17 cellular contexts compared by ENCODE assay signal in the genomic region with DNA sequence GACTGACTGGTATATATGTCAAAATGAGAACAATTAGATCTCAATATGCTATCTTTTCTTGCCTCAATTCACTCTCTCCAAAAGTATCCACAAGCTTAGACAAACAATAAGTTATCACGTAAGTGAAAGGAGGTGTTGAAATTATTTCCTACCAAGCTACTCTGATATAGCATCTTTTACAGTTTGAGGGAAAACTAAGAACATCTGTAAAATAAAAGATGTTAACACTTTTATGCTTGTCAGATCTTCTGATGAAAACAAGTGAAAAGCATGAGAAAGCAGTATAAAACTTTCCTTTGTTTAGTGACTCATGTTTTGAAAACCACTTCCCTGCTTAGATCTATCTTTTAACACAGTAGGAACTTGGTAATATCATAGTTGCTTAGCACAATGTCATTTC. TPM values are rescaled to one million over a fixed set of nuclear protein-coding genes. Genes with fewer than 3 reads are reported as not detected.
DNase-seq lines count a peak whose midpoint lies in the region; ATAC-seq and TF ChIP-seq lines count a peak whose summit lies in the region.
"Had no signal": no experiment of that assay in that cellular context is flagged by ENCODE, and none has a peak within 500 bp of the region (broad histone marks: within the 10 kb centered on the region; RNA-seq: fewer than 3 reads in every experiment).

No MANE protein-coding gene starts in this region.

- no peak overlapping the region for H3K27ac Mint-ChIP-seq in activated naive CD4-positive, alpha-beta T cell treated with anti-CD3 and anti-CD28 coated beads, Interleukin-2, amount 50 U/mL, for 72 hours
- H3K27ac Mint-ChIP-seq: activated naive CD8-positive, alpha-beta T cell; B cell had no signal

- WGBS in transverse colon (ENCODE audit: low coverage in 1 of 2), 2 donors, result 62 to 90% methylated on average over 1 of the region's 1 CpG

- peak overlapping the region; percentile 54 to 89 (median 78) for H3K27ac ChIP-seq in transverse colon

- H3K36me3 Mint-ChIP-seq in activated naive CD4-positive, alpha-beta T cell treated with anti-CD3 and anti-CD28 coated beads, Interleukin-2, amount 50 U/mL, for 72 hours, result peaks cover 0 to 5% of the 10 kb centered on the region in 2 donors

- DNase-seq in activated naive CD4-positive, alpha-beta T cell treated with anti-CD3 and anti-CD28 coated beads, Interleukin-2, amount 50 U/mL, for 72 hours (ENCODE audit: low spot score in 2 of 2), result no peak
- DNase-seq in activated naive CD4-positive, alpha-beta T cell treated with Interleukin-2 at 50 U/mL for 16 hours, result no peak
- DNase-seq in RPMI7951 (ENCODE audit: low read depth), result peak; percentile 23
- peak; percentile 47 for DNase-seq in fibroblast of mammary gland (ENCODE audit: low read depth)
- no peak for DNase-seq in transverse colon
- no peak for DNase-seq in NCI-H128 (lab: John Stamatoyannopoulos, UW; ENCODE audit: unreplicated experiment)
- no peak for DNase-seq in NCI-H1105 treated with DMSO at 0.1 percent for 48 hours (lab: John Stamatoyannopoulos, UW)
- DNase-seq: activated CD8-positive, alpha-beta memory T cell treated with anti-CD3 and anti-CD28 coated beads for 24 hours; GDM1; heart left ventricle; Karpas-422; left ventricle myocardium superior; NCI-H2171; stimulated activated CD4-positive, alpha-beta T cell treated with anti-CD3 and anti-CD28 coated beads, Interleukin-15, amount 100 ng/mL, for 24 hours had no signal

- TF ChIP-seq EP300 in transverse colon (IDR thresholded peaks at IDR 0.05; ENCODE audit: low read depth), result no peak

- peak; percentile 13 to 61 for ATAC-seq in activated naive CD4-positive, alpha-beta T cell treated with anti-CD3 and anti-CD28 coated beads, Interleukin-2, amount 50 U/mL, for 72 hours
- ATAC-seq in GM18511 (IDR thresholded peaks at IDR 0.05; ENCODE audit: unreplicated experiment), result no peak

- intact Hi-C loops in transverse colon (cut with DNase I; ENCODE audit: low total_unique reads), result no loop called here

- H3K36me3 ChIP-seq in transverse colon, result no peaks in the 10 kb centered on the region
- H3K36me3 ChIP-seq: heart left ventricle had no signal

- TF ChIP-seq CTCF in fibroblast of mammary gland (conservative IDR thresholded peaks at IDR 0.05; ENCODE audit: control insufficient read depth, insufficient read depth, low read depth, low read length), result no peak
- no peak for TF ChIP-seq CTCF in transverse colon (IDR thresholded peaks at IDR 0.05)

- H3K4me3 ChIP-seq in fibroblast of mammary gland (ENCODE audit: control insufficient read depth, low read depth, low read length) (no peak overlapping the region), transverse colon (no peak overlapping the region)
- H3K4me3 ChIP-seq: heart left ventricle had no signal

- H3K9me3 Mint-ChIP-seq in activated naive CD4-positive, alpha-beta T cell treated with anti-CD3 and anti-CD28 coated beads, Interleukin-2, amount 50 U/mL, for 72 hours, result no peaks in the 10 kb centered on the region

- H3K4me1 ChIP-seq in transverse colon, result peaks cover 0 to 24% (median 9%) of the 10 kb centered on the region in 4 donors
- H3K4me1 ChIP-seq: heart left ventricle had no signal

- in situ Hi-C loops in transverse colon (cut with MboI; ENCODE audit: low pct_ligation_motif_present in 1 of 4, low pct_unique_long_range_greater_than_20kb in 1 of 4, low sequenced_read_pairs in 3 of 4), result no loop called here

- no peaks in the 10 kb centered on the region for H3K9me3 ChIP-seq in transverse colon
- H3K9me3 ChIP-seq: heart left ventricle had no signal

- H3K27me3 ChIP-seq in transverse colon, result no peaks in the 10 kb centered on the region
- H3K27me3 ChIP-seq: heart left ventricle had no signal

- TF ChIP-seq POLR2A in transverse colon (IDR thresholded peaks at IDR 0.05), result no peak

RNA-seq across cellular contexts. Expression of a gene that starts 8.4 kb away (rescaled TPM):
- not detected for total RNA-seq in activated naive CD4-positive, alpha-beta T cell treated with anti-CD3 and anti-CD28 coated beads, Interleukin-2, amount 50 U/mL, for 72 hours
- 0.10 TPM in 1 of 2 replicates, not detected in the other for total RNA-seq in RPMI7951 (2014; rRNA removed; shearing (Covaris generic))
- 100 to 1,000 TPM in 1 of 4 donors, 10 to 100 TPM in 3; 63.0 to 106 (median 78.9) TPM for total RNA-seq in transverse colon
- total RNA-seq: B cell had no signal

Comparison
In these comparisons a context has a peak if more than half of its experiments do, and no peak if none do; other contexts are left out.
1. DNase-seq: peak in RPMI7951 (single experiment) and fibroblast of mammary gland (single experiment); none in activated naive CD4-positive, alpha-beta T cell treated with anti-CD3 and anti-CD28 coated beads, Interleukin-2, amount 50 U/mL, for 72 hours (0 of 2), activated naive CD4-positive, alpha-beta T cell treated with Interleukin-2 at 50 U/mL for 16 hours (single experiment), transverse colon (single experiment), NCI-H128 (single experiment) and NCI-H1105 treated with DMSO at 0.1 percent for 48 hours (single experiment).
2. RNA of a gene that starts 8.4 kb away (total RNA-seq): 63.0 to 106 TPM in transverse colon; not detected in activated naive CD4-positive, alpha-beta T cell treated with anti-CD3 and anti-CD28 coated beads, Interleukin-2, amount 50 U/mL, for 72 hours and 0.10 TPM in RPMI7951; every median in the first group is over 10 times any median in the second.